In genomic region chr6:4892785-4893485, GRCh38 we compare ENCODE assay signal across 22 cellular contexts.
"Had no signal": no experiment of that assay in that cellular context is flagged by ENCODE, and none has a peak within 500 bp of the region (broad histone marks: within the 10 kb centered on the region; RNA-seq: fewer than 3 reads in every experiment).

No MANE protein-coding gene starts in this region.

- H3K27me3 ChIP-seq: breast epithelium, heart right ventricle, thyroid gland, upper lobe of right lung had no signal

- DNase-seq: activated CD4-positive, CD25-positive, alpha-beta regulatory T cell treated with anti-CD3 and anti-CD28 coated beads, Interleukin-2, amount 50 U/mL, for 72 hours; activated naive CD4-positive, alpha-beta T cell treated with Interleukin-2 at 50 U/mL for 16 hours; activated naive CD8-positive, alpha-beta T cell treated with anti-CD3 and anti-CD28 coated beads for 36 hours; activated T-cell treated with anti-CD3 and anti-CD28 coated beads, Interleukin-2, amount 50 U/mL, for 48 hours; cerebellar nuclear complex; foreskin fibroblast; heart right ventricle; islet precursor cell; left colon; lower lobe of right lung; mesendoderm; naive B cell; occipital lobe; retina; stimulated activated CD4-positive, alpha-beta T cell treated with anti-CD3 and anti-CD28 coated beads, Interleukin-4, amount 100 ng/mL, for 1 hour; stimulated activated naive CD4-positive, alpha-beta T cell treated with Interleukin-2 at 50 U/mL for 16 hours; substantia nigra; thyroid gland; upper lobe of right lung had no signal

- H3K4me1 ChIP-seq: breast epithelium, lower lobe of right lung, thyroid gland, upper lobe of right lung had no signal

- H3K36me3 ChIP-seq: breast epithelium had no signal

- H3K9me3 Mint-ChIP-seq: naive B cell, neural crest cell had no signal

- H3K4me3 ChIP-seq: breast epithelium, coronary artery, heart right ventricle, lower lobe of right lung, thyroid gland, upper lobe of right lung had no signal

- H3K9me3 ChIP-seq: breast epithelium, heart right ventricle, lower lobe of right lung, thyroid gland, upper lobe of right lung had no signal

- ATAC-seq: left colon, lower lobe of right lung, upper lobe of right lung had no signal

- H3K27me3 Mint-ChIP-seq: activated naive CD8-positive, alpha-beta T cell treated with anti-CD3 and anti-CD28 coated beads for 36 hours; naive B cell had no signal

- H3K4me3 Mint-ChIP-seq: activated naive CD8-positive, alpha-beta T cell treated with anti-CD3 and anti-CD28 coated beads for 36 hours; naive B cell; neural crest cell had no signal

- H3K27ac ChIP-seq: breast epithelium, coronary artery, heart right ventricle, lower lobe of right lung, thyroid gland, upper lobe of right lung had no signal

- H3K27ac Mint-ChIP-seq: activated naive CD8-positive, alpha-beta T cell treated with anti-CD3 and anti-CD28 coated beads for 36 hours had no signal
